ENCODE assay signal across 8 cellular contexts in genomic region chr9:75088646-75089368, GRCh38. TPM values are rescaled to one million over a fixed set of nuclear protein-coding genes. Genes with fewer than 3 reads are reported as not detected.
DNase-seq lines count a peak whose midpoint lies in the region; ATAC-seq and TF ChIP-seq lines count a peak whose summit lies in the region.

No MANE protein-coding gene starts in this region.

- POLR2A ChIA-PET in OCI-LY7 (lab: Charles Lee) = interaction anchor here (0.8 to 6.8 kb wide), 5 partner anchors 63 to 139 kb away, joined by 3 to 70 read pairs (median 5); partner anchors contain the start of genes C9orf40 and CARNMT1

- H3K27ac ChIP-seq in OCI-LY7 (ENCODE audit: low read depth, low read length, poor library complexity, severe bottlenecking) (peak overlapping the region; percentile 85), osteoblast (ENCODE audit: low read depth, low read length) (peak overlapping the region; percentile 81)

- no peaks in the 10 kb centered on the region for H3K27me3 Mint-ChIP-seq in activated naive CD8-positive, alpha-beta T cell treated with anti-CD3 and anti-CD28 coated beads, Interleukin-2, amount 50 U/mL, for 24 hours

- intact Hi-C loops in OCI-LY7 (cut with micrococcal nuclease; ENCODE audit: unreplicated experiment) (loop anchor here (1.0 kb wide), 2 partner anchors 61 to 136 kb away; partner anchors contain the start of gene CARNMT1), Right ventricle myocardium inferior (cut with DNase I) (loop anchor here (5.0 to 10.0 kb wide), 3 partner anchors 62 to 1684 kb away; partner anchors contain the start of genes C9orf40 and CARNMT1)

- peak overlapping the region; percentile 90 for H3K4me2 ChIP-seq in OCI-LY7 (ENCODE audit: low read length)
- peak overlapping the region; percentile 94 for H3K4me2 ChIP-seq in osteoblast (ENCODE audit: insufficient read depth, low read length)

- H2AFZ ChIP-seq in OCI-LY7 (ENCODE audit: low read length) = peak overlapping the region; percentile 62
- H2AFZ ChIP-seq in osteoblast (ENCODE audit: low read length) = peak overlapping the region; percentile 97

- peaks cover under 1% of the 10 kb centered on the region for H3K36me3 Mint-ChIP-seq in activated naive CD8-positive, alpha-beta T cell treated with anti-CD3 and anti-CD28 coated beads, Interleukin-2, amount 50 U/mL, for 24 hours (ENCODE audit: low read depth)

- peak overlapping the region; percentile 91 for H3K4me3 Mint-ChIP-seq in activated naive CD8-positive, alpha-beta T cell treated with anti-CD3 and anti-CD28 coated beads, Interleukin-2, amount 50 U/mL, for 24 hours

- peaks cover 72% of the 10 kb centered on the region for H3K4me1 Mint-ChIP-seq in activated naive CD8-positive, alpha-beta T cell treated with anti-CD3 and anti-CD28 coated beads, Interleukin-2, amount 50 U/mL, for 24 hours

- CTCF ChIA-PET in OCI-LY7 (lab: Charles Lee; ENCODE audit: unreplicated experiment) = no interaction called here

- H3K79me2 ChIP-seq in OCI-LY7 (ENCODE audit: insufficient read depth, low read depth, low read length) = peaks cover 80% of the 10 kb centered on the region
- peaks cover 66% of the 10 kb centered on the region for H3K79me2 ChIP-seq in osteoblast (ENCODE audit: insufficient read depth, low read length)

- H3K9me3 ChIP-seq in OCI-LY7 (ENCODE audit: low read length) = no peaks in the 10 kb centered on the region
- H3K9me3 ChIP-seq in osteoblast (ENCODE audit: low read depth, low read length) = no peaks in the 10 kb centered on the region

- H3K36me3 ChIP-seq in OCI-LY7 (ENCODE audit: insufficient read depth, low read length) (no peaks in the 10 kb centered on the region), osteoblast (ENCODE audit: insufficient read depth, low read length) (no peaks in the 10 kb centered on the region)

- TF ChIP-seq CTCF in OCI-LY7 (conservative IDR thresholded peaks at IDR 0.05; ENCODE audit: low read length) (no peak), osteoblast (IDR thresholded peaks at IDR 0.05; ENCODE audit: extremely low read depth, low read depth, low read length) (peak; percentile 57)

- no peaks in the 10 kb centered on the region for H3K9me2 ChIP-seq in OCI-LY7 (ENCODE audit: insufficient read depth, low read length)

- H4K20me1 ChIP-seq in OCI-LY7 (ENCODE audit: insufficient read depth, low read length) = peaks cover 12% of the 10 kb centered on the region
- H4K20me1 ChIP-seq in osteoblast (ENCODE audit: insufficient read depth, low read length) = peaks cover 15% of the 10 kb centered on the region

- DNase-seq in DMS79 (lab: John Stamatoyannopoulos, UW) (peak; percentile 47), OCI-LY7 (ENCODE audit: low spot score) (peak; percentile 76), Right ventricle myocardium inferior (ENCODE audit: missing footprints) (peak; percentile 91), osteoblast (ENCODE audit: insufficient read length, low spot score, missing footprints) (peak; percentile 78), middle frontal gyrus (ENCODE audit: extremely low spot score, low spot score) (no peak)
- DNase-seq in activated naive CD8-positive, alpha-beta T cell treated with anti-CD3 and anti-CD28 coated beads, Interleukin-2, amount 50 U/mL, for 24 hours = peak; percentile 33

- ATAC-seq in GM19438 (IDR thresholded peaks at IDR 0.05; ENCODE audit: low read depth, unreplicated experiment) (peak; percentile 33), HG03457 (IDR thresholded peaks at IDR 0.05; ENCODE audit: unreplicated experiment) (peak; percentile 29), Right ventricle myocardium inferior (peak; percentile 27)
- ATAC-seq in activated naive CD8-positive, alpha-beta T cell treated with anti-CD3 and anti-CD28 coated beads, Interleukin-2, amount 50 U/mL, for 24 hours = peak; percentile 16

- no peaks in the 10 kb centered on the region for H3K27me3 ChIP-seq in osteoblast (ENCODE audit: insufficient read depth, low read length)

- H3K27ac Mint-ChIP-seq in activated naive CD8-positive, alpha-beta T cell treated with anti-CD3 and anti-CD28 coated beads, Interleukin-2, amount 50 U/mL, for 24 hours = peak overlapping the region; percentile 91

- peaks cover 44% of the 10 kb centered on the region for H3K4me1 ChIP-seq in OCI-LY7 (ENCODE audit: insufficient read depth, low read length, poor library complexity, severe bottlenecking)
- H3K4me1 ChIP-seq in osteoblast (ENCODE audit: insufficient read depth, low read length) = peaks cover 18% of the 10 kb centered on the region

- BruUV-seq in OCI-LY7 (replicated peaks; lab: Mats Ljungman, UMichigan) = no TSS peak

- H3K4me3 ChIP-seq in OCI-LY7 (ENCODE audit: low read depth, low read length, poor library complexity, severe bottlenecking) = peak overlapping the region; percentile 93
- peak overlapping the region; percentile 95 for H3K4me3 ChIP-seq in osteoblast (ENCODE audit: insufficient read depth, low read length)

- H3K9me3 Mint-ChIP-seq in activated naive CD8-positive, alpha-beta T cell treated with anti-CD3 and anti-CD28 coated beads, Interleukin-2, amount 50 U/mL, for 24 hours = no peaks in the 10 kb centered on the region

RNA-seq across cellular contexts. Expression of gene OSTF1, which starts 0.5 kb away (rescaled TPM):
- 37.3 and 49.9 TPM in 2 replicates for total RNA-seq in OCI-LY7 (2014; rRNA removed; shearing (Covaris generic))
- 51.7 and 58.1 TPM in 2 replicates for total RNA-seq in OCI-LY7 (2022)
- total RNA-seq in Right ventricle myocardium inferior = 25.0 TPM
- 30.0 and 35.1 TPM in 2 replicates for total RNA-seq in osteoblast

RNA-seq across cellular contexts. Expression of gene NMRK1, which starts 0.9 kb away (rescaled TPM):
- total RNA-seq in OCI-LY7 (2014; rRNA removed; shearing (Covaris generic)) = 17.0 and 26.0 TPM in 2 replicates
- total RNA-seq in OCI-LY7 (2022) (32.8 and 33.2 TPM in 2 replicates), Right ventricle myocardium inferior (21.9 TPM), osteoblast (21.4 and 29.2 TPM in 2 replicates)
